Comparison of ENCODE assay signal across 8 cellular contexts in the genomic region with DNA sequence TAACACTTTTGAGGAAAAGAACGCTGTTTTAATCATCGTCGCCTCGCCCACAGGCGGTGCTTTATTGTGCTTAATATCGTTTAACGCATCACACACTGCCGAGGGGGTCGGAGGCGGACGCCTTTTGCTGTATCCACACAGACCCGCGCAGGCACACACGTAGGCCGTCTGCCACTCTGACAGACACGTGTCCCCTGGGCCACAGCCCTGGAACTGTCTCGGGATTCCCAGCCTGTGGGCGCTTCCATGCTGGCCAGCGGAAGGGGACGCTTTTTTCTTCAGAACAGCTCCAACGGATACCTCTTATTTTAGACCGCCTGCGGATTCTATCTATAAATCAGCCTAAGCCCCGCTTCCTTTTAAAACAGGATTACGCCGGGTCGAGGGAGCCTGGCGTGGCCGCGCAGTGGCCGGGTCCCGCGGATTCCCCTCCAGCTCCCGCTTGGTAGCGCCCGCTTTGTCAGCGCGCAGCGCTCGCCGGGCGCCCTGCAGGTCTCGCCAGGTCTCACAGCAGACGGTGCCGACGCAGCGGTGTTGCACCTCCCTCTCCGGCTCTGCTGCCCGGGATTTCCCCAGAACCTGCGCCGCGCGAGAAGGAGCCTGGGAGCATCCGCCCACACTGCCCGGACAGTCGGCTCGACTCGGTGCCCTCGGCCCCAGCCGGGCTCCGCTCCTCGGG. TPM values are rescaled to one million over a fixed set of nuclear protein-coding genes. Genes with fewer than 3 reads are reported as not detected.
A peak's percentile ranks its signal among the peaks of the same experiment; 100 is the strongest.
DNase-seq lines count a peak whose midpoint lies in the region; ATAC-seq and TF ChIP-seq lines count a peak whose summit lies in the region.

A gene with protein sequence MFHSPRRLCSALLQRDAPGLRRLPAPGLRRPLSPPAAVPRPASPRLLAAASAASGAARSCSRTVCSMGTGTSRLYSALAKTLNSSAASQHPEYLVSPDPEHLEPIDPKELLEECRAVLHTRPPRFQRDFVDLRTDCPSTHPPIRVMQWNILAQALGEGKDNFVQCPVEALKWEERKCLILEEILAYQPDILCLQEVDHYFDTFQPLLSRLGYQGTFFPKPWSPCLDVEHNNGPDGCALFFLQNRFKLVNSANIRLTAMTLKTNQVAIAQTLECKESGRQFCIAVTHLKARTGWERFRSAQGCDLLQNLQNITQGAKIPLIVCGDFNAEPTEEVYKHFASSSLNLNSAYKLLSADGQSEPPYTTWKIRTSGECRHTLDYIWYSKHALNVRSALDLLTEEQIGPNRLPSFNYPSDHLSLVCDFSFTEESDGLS (plus strand): TSS at position 513 of the 679 bp plus-strand sequence. CDS start 201 bp downstream, outside the sequence.

- H3K27ac ChIP-seq in VCaP, result peak within 1 kb of the TSS; percentile 93
- H3K27ac ChIP-seq in iPS-20b (ENCODE audit: low read length), result peak within 1 kb of the TSS; percentile 9
- peak within 1 kb of the TSS; percentile 98 for H3K27ac ChIP-seq in skeletal muscle tissue (ENCODE audit: low read depth, low read length)

- H3K9me3 ChIP-seq in iPS-20b (ENCODE audit: insufficient read depth, low read depth, low read length), result no peaks in the 10 kb centered on the region
- no peaks in the 10 kb centered on the region for H3K9me3 ChIP-seq in skeletal muscle tissue (ENCODE audit: control insufficient read depth in 3 of 3, low read length in 3 of 3)

- TF ChIP-seq CTCF in VCaP (conservative IDR thresholded peaks at IDR 0.05), result 0 out of 2 replicates have a peak, but pooled peaks have one; percentile 7

- DNase-seq in AG08395 (ENCODE audit: low spot score), result peak; percentile 88
- peak; percentile 33 for DNase-seq in NCI-H2196 treated with DMSO at 0.1 percent for 48 hours (lab: John Stamatoyannopoulos, UW; ENCODE audit: unreplicated experiment)
- DNase-seq in T47D (ENCODE audit: low read depth in 1 of 2, low spot score in 1 of 2), result peak; percentile 72 to 91

- H3K36me3 ChIP-seq in iPS-20b (ENCODE audit: insufficient read depth, low read depth, low read length) (0 out of 2 replicates have a peak, but pooled peaks cover 2% of the 10 kb centered on the region), skeletal muscle tissue (ENCODE audit: control insufficient read depth in 3 of 3, insufficient read depth in 3 of 3, low read length in 3 of 3) (no peaks in the 10 kb centered on the region)

- H3K4me3 ChIP-seq in iPS-20b (ENCODE audit: low read length) (peak within 1 kb of the TSS; percentile 99), skeletal muscle tissue (ENCODE audit: low read length in 3 of 3) (peak within 1 kb of the TSS; percentile 76 to 88 (median 82))

- ATAC-seq in GM18907 (IDR thresholded peaks at IDR 0.05; ENCODE audit: unreplicated experiment), result peak; percentile 96
- ATAC-seq in HG03139 (IDR thresholded peaks at IDR 0.05; ENCODE audit: unreplicated experiment), result peak; percentile 93

- H3K4me1 ChIP-seq in iPS-20b (ENCODE audit: insufficient read depth, low read length) (peaks cover 37% of the 10 kb centered on the region), skeletal muscle tissue (ENCODE audit: control insufficient read depth in 3 of 3, insufficient read depth in 3 of 3, low read length in 3 of 3) (peaks cover 16 to 34% (median 28%) of the 10 kb centered on the region in 3 donors)

- H3K9ac ChIP-seq in iPS-20b (ENCODE audit: low read depth, low read length) (peak within 1 kb of the TSS; percentile 94), skeletal muscle tissue (ENCODE audit: low read depth in 1 of 3, low read length in 3 of 3) (peak within 1 kb of the TSS; percentile 87 to 96 (median 91))

- H3K27me3 ChIP-seq in iPS-20b (ENCODE audit: insufficient read depth, low read length), result peaks cover 7% of the 10 kb centered on the region; the same call in 1 of the 2 replicates
- H3K27me3 ChIP-seq in skeletal muscle tissue (ENCODE audit: control insufficient read depth in 3 of 3, insufficient read depth in 3 of 3, low read length in 3 of 3), result no peaks in the 10 kb centered on the region

- in situ Hi-C loops in T47D (cut with HindIII; ENCODE audit: low pct_unique_long_range_greater_than_20kb, low sequenced_read_pairs), result no loop called here

RNA-seq across cellular contexts. Expression of the gene that starts here (rescaled TPM):
- total RNA-seq in skeletal muscle tissue, result 7.8 TPM

Comparison
In these comparisons a context has a peak if more than half of its experiments do, and no peak if none do; other contexts are left out.
1. Peak in every context shown above with its lines: DNase-seq, ATAC-seq, H3K4me3 ChIP-seq and H3K27ac ChIP-seq.
2. DNase-seq: peak in every context shown above with its lines; median percentile 88 in AG08395; 82 in T47D; 33 in NCI-H2196 treated with DMSO at 0.1 percent for 48 hours.
3. H3K27ac ChIP-seq: peak in every context shown above with its lines; median percentile 98 in skeletal muscle tissue; 93 in VCaP; 9 in iPS-20b.